8 cellular contexts compared by ENCODE assay signal in the genomic region with DNA sequence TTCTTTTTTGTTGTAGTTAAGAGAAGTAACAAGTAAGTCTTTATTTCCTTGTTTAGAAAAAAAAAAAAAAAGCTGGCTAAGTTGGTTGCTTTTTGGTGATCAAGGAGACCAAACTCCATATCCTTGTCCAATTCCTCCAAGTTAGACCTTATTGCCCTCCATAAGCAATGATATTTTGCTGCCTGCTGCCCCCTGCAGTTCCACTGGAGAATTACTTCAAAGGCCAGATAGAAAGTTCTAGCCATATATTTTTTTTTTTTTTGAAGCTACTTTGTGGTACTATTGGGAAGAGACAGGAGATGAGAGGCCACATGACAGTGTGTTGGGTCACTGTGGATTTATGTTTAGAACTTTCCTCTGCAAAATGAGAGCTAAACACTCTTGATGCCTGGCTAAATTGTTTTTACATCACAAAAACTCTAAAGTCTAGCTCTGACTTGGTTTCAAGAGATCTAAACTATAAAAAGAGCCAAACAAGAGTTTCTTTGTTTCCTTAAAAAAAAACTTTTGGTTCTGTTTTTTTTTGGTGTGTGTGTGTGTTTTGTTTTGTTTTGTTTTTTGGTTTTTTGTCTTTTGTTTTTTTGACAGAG.
DNase-seq lines count a peak whose midpoint lies in the region; ATAC-seq and TF ChIP-seq lines count a peak whose summit lies in the region.

No MANE protein-coding gene starts in this region.

- H3K9me3 Mint-ChIP-seq in activated naive CD8-positive, alpha-beta T cell treated with anti-CD3 and anti-CD28 coated beads, Interleukin-2, amount 10 ng/mL, durations not matched to agents 7 days and 5 days: no peaks in the 10 kb centered on the region

- H3K4me3 Mint-ChIP-seq in activated naive CD8-positive, alpha-beta T cell treated with anti-CD3 and anti-CD28 coated beads, Interleukin-2, amount 10 ng/mL, durations not matched to agents 7 days and 5 days: no peak overlapping the region

- DNase-seq in AML-193 (lab: John Stamatoyannopoulos, UW): peak; percentile 24 to 41
- peak; percentile 18 for DNase-seq in GM19240 (ENCODE audit: insufficient read length, low spot score)
- DNase-seq in Peyer's patch: peak in 1 of 3 donors; percentile 60
- peak; percentile 43 for DNase-seq in activated naive CD8-positive, alpha-beta T cell treated with anti-CD3 and anti-CD28 coated beads, Interleukin-2, amount 10 ng/mL, durations not matched to agents 7 days and 5 days
- peak; percentile 27 for DNase-seq in iPS-NIHi7 (ENCODE audit: extremely low spot score)
- DNase-seq in stimulated activated CD4-positive, alpha-beta T cell treated with anti-CD3 and anti-CD28 coated beads, TNF-alpha, amount 100 ng/mL, for 48 hours (ENCODE audit: low read depth in 3 of 3): peak; percentile 12 to 32 (median 19)

- POLR2A ChIA-PET in activated naive CD8-positive, alpha-beta T cell treated with anti-CD3 and anti-CD28 coated beads, Interleukin-2, amount 10 ng/mL, durations not matched to agents 7 days and 5 days (lab: Charles Lee): no interaction called here

- H3K36me3 Mint-ChIP-seq in activated naive CD8-positive, alpha-beta T cell treated with anti-CD3 and anti-CD28 coated beads, Interleukin-2, amount 10 ng/mL, durations not matched to agents 7 days and 5 days: no peaks in the 10 kb centered on the region

- no peak for TF ChIP-seq POLR2A in Peyer's patch (IDR thresholded peaks at IDR 0.05)

- H3K9me3 ChIP-seq in Peyer's patch: no peaks in the 10 kb centered on the region

- no peaks in the 10 kb centered on the region for H3K36me3 ChIP-seq in Peyer's patch

- H3K27me3 Mint-ChIP-seq in activated naive CD8-positive, alpha-beta T cell treated with anti-CD3 and anti-CD28 coated beads, Interleukin-2, amount 10 ng/mL, durations not matched to agents 7 days and 5 days: peaks cover 2% of the 10 kb centered on the region

- no peak overlapping the region for H3K27ac ChIP-seq in Peyer's patch

- H3K27me3 ChIP-seq in Peyer's patch: no peaks in the 10 kb centered on the region

- ATAC-seq in activated naive CD8-positive, alpha-beta T cell treated with anti-CD3 and anti-CD28 coated beads, Interleukin-2, amount 10 ng/mL, durations not matched to agents 7 days and 5 days (ENCODE audit: low read depth): no peak
- ATAC-seq in GM19328 (IDR thresholded peaks at IDR 0.05; ENCODE audit: unreplicated experiment) (no peak), HG02571 (IDR thresholded peaks at IDR 0.05; ENCODE audit: unreplicated experiment) (no peak)

- no peaks in the 10 kb centered on the region for H3K4me1 ChIP-seq in Peyer's patch

- TF ChIP-seq CTCF in Peyer's patch (IDR thresholded peaks at IDR 0.05): peak in 5 of 6 experiments; percentile 32 to 57 (median 44)

- no peaks in the 10 kb centered on the region for H3K4me1 Mint-ChIP-seq in activated naive CD8-positive, alpha-beta T cell treated with anti-CD3 and anti-CD28 coated beads, Interleukin-2, amount 10 ng/mL, durations not matched to agents 7 days and 5 days

- no peak overlapping the region for H3K27ac Mint-ChIP-seq in activated naive CD8-positive, alpha-beta T cell treated with anti-CD3 and anti-CD28 coated beads, Interleukin-2, amount 10 ng/mL, durations not matched to agents 7 days and 5 days

- no peak overlapping the region for H3K4me3 ChIP-seq in Peyer's patch
